Comparison of ENCODE assay signal across 30 cellular contexts in genomic region chr9:27519466-27520465, GRCh38. TPM values are rescaled to one million over a fixed set of nuclear protein-coding genes. Genes with fewer than 3 reads are reported as not detected.
A peak's percentile ranks its signal among the peaks of the same experiment; 100 is the strongest.
DNase-seq lines count a peak whose midpoint lies in the region; ATAC-seq, FAIRE-seq and TF ChIP-seq lines count a peak whose summit lies in the region.
"Had no signal": no experiment of that assay in that cellular context is flagged by ENCODE, and none has a peak within 500 bp of the region (broad histone marks: within the 10 kb centered on the region; RNA-seq: fewer than 3 reads in every experiment).

No MANE protein-coding gene starts in this region.

- FAIRE-seq in keratinocyte (lab: Jason Lieb, UNC): peak; percentile 100
- FAIRE-seq: A204.1 had no signal

- BruUV-seq in PC-9 (replicated peaks; lab: Mats Ljungman, UMichigan): no TSS peak

- H3K27ac ChIP-seq in keratinocyte (ENCODE audit: control insufficient read depth, insufficient read depth, low read length): peak overlapping the region; percentile 97
- H3K27ac ChIP-seq in PC-9: no peak overlapping the region
- H3K27ac ChIP-seq: left ventricle myocardium inferior had no signal

- dilution Hi-C loops in keratinocyte (cut with MboI; ENCODE audit: extremely low pct_ligation_motif_present, low sequenced_read_pairs): no loop called here

- no peak for ATAC-seq in GM21526 (IDR thresholded peaks at IDR 0.05; ENCODE audit: low FRiP score, unreplicated experiment)
- ATAC-seq: naive thymus-derived CD8-positive, alpha-beta T cell; stimulated activated naive CD8-positive, alpha-beta T cell treated with anti-CD3 and anti-CD28 coated beads, Interleukin-15, amount 100 ng/mL, for 72 hours had no signal

- no peaks in the 10 kb centered on the region for H4K20me1 ChIP-seq in keratinocyte (ENCODE audit: control insufficient read depth, extremely low read depth, insufficient read depth, low read length)
- no peaks in the 10 kb centered on the region for H4K20me1 ChIP-seq in PC-9 (ENCODE audit: insufficient read depth)

- H3K79me2 ChIP-seq in keratinocyte (ENCODE audit: control insufficient read depth, insufficient read depth, low read length): peaks cover 71% of the 10 kb centered on the region
- no peaks in the 10 kb centered on the region for H3K79me2 ChIP-seq in PC-9 (ENCODE audit: low read depth)

- no peaks in the 10 kb centered on the region for H3F3A ChIP-seq in PC-9 (ENCODE audit: insufficient read depth, low read depth)

- H3K4me3 ChIP-seq in AG10803 (ENCODE audit: low read length) (no peak overlapping the region), keratinocyte (ENCODE audit: control insufficient read depth in 2 of 3, extremely low read depth in 1 of 3, insufficient read depth in 2 of 3, low read depth in 1 of 3, low read length in 3 of 3) (peak overlapping the region in 2 of 3 experiments; percentile 20 to 56), PC-9 (no peak overlapping the region)
- H3K4me3 ChIP-seq: left ventricle myocardium inferior, skin epidermis had no signal

- DNase-seq in AG10803 (ENCODE audit: low read depth) (peak; percentile 26), HT1080 (ENCODE audit: low read depth) (peak; percentile 42), amniotic epithelial cell (ENCODE audit: low read depth) (peak; percentile 72), keratinocyte (ENCODE audit: low read depth, low spot score) (peak; percentile 90), PC-9 (no peak), H4 (ENCODE audit: low spot score) (no peak), NCI-H2107 treated with DMSO at 0.1 percent for 48 hours (lab: John Stamatoyannopoulos, UW; ENCODE audit: unreplicated experiment) (no peak)
- DNase-seq: activated CD4-positive, alpha-beta memory T cell treated with anti-CD3 and anti-CD28 coated beads, Interleukin-2, amount 10 ng/mL, durations not matched to agents 7 days and 5 days; aorta; central memory CD4-positive, alpha-beta T cell; DMS153; GDM1; HCEC 1CT; hippocampal formation; left ventricle myocardium inferior; midbrain; naive thymus-derived CD8-positive, alpha-beta T cell; NCI-H146; NCI-H510A; NK-92 treated with Interleukin-12 subunit alpha and Interleukin-12 subunit beta, amount 100 ng/mL, for 24 hours; SHP77 treated with DMSO at 0.1 percent for 48 hours; stimulated activated CD8-positive, alpha-beta memory T cell treated with anti-CD3 and anti-CD28 coated beads, Interleukin-4, amount 100 ng/mL, for 48 hours; stimulated activated naive CD8-positive, alpha-beta T cell treated with anti-CD3 and anti-CD28 coated beads, Interleukin-15, amount 100 ng/mL, for 72 hours had no signal

- no peaks in the 10 kb centered on the region for H3K9me1 ChIP-seq in keratinocyte (ENCODE audit: control insufficient read depth, extremely low read depth, insufficient read depth, low read length)

- H3K4me2 ChIP-seq in keratinocyte (ENCODE audit: control insufficient read depth, extremely low read depth, insufficient read depth, low read depth, low read length) (peak overlapping the region; percentile 78), PC-9 (no peak overlapping the region)

- POLR2A ChIA-PET in PC-9 (lab: Charles Lee; ENCODE audit: unreplicated experiment): no interaction called here

- intact Hi-C loops in PC-9 (cut with micrococcal nuclease; ENCODE audit: unreplicated experiment): no loop called here

- H3K36me3 ChIP-seq in keratinocyte (ENCODE audit: control insufficient read depth in 2 of 2, extremely low read depth in 1 of 2, insufficient read depth in 2 of 2, low read length in 2 of 2): no peaks in the 10 kb centered on the region
- H3K36me3 ChIP-seq in PC-9 (ENCODE audit: low read depth): no peaks in the 10 kb centered on the region
- H3K36me3 ChIP-seq: left ventricle myocardium inferior had no signal

- no peak for TF ChIP-seq CTCF in AG10803 (conservative IDR thresholded peaks at IDR 0.05; ENCODE audit: low read length)
- TF ChIP-seq CTCF in keratinocyte (optimal IDR thresholded peaks at IDR 0.05 in 1 of 3, IDR thresholded peaks at IDR 0.05 in 1 of 3, conservative IDR thresholded peaks at IDR 0.05 in 1 of 3; ENCODE audit: extremely low read depth in 1 of 3, insufficient read depth in 2 of 3, low read length in 3 of 3): no peak
- no peak for TF ChIP-seq CTCF in PC-9 (conservative IDR thresholded peaks at IDR 0.05)

- H3K27me3 ChIP-seq in keratinocyte (ENCODE audit: control insufficient read depth, extremely low read depth, insufficient read depth, low read length) (no peaks in the 10 kb centered on the region), PC-9 (ENCODE audit: insufficient read depth, low read depth) (no peaks in the 10 kb centered on the region)

- no peaks in the 10 kb centered on the region for H3K9me3 ChIP-seq in keratinocyte (ENCODE audit: control insufficient read depth, low read depth, low read length)
- H3K9me3 ChIP-seq in PC-9 (ENCODE audit: insufficient read depth, low read depth): no peaks in the 10 kb centered on the region
- H3K9me3 ChIP-seq: left ventricle myocardium inferior had no signal

- H3K9ac ChIP-seq in keratinocyte (ENCODE audit: control insufficient read depth, extremely low read depth, insufficient read depth, low read length): peak overlapping the region; percentile 74

- CTCF ChIA-PET in PC-9 (lab: Charles Lee): no interaction called here

- H2AFZ ChIP-seq in keratinocyte (ENCODE audit: control insufficient read depth, low read length) (no peak overlapping the region), PC-9 (no peak overlapping the region)

- H3K9me2 ChIP-seq in PC-9 (ENCODE audit: insufficient read depth): no peaks in the 10 kb centered on the region

- H3K4me1 ChIP-seq in keratinocyte (ENCODE audit: control insufficient read depth, extremely low read depth, insufficient read depth, low read length) (peaks cover 56% of the 10 kb centered on the region), PC-9 (replicated peaks; ENCODE audit: insufficient read depth) (no peaks in the 10 kb centered on the region)

RNA-seq across cellular contexts. Expression of gene IFNK, which starts 4.3 kb away (rescaled TPM):
- not detected in 2 replicates for total RNA-seq in HT1080 (2014; rRNA removed; shearing (Covaris generic))
- not detected in 2 replicates for polyA plus RNA-seq in HT1080 (2015; cell fraction: cytosol; rRNA removed)
- polyA plus RNA-seq in HT1080 (2015; cell fraction: nucleus; rRNA removed): not detected in 2 replicates
- polyA plus RNA-seq in keratinocyte: 20.6 to 32.7 TPM (median 29.2 TPM) in 3 replicates
- polyA plus RNA-seq in keratinocyte (2011; ENCODE audit: low read depth): 26.2 TPM
- 27.6 and 38.7 TPM in 2 replicates for polyA plus RNA-seq in keratinocyte (2011; cell fraction: cytosol; rRNA removed)
- 19.8 and 29.8 TPM in 2 replicates for polyA plus RNA-seq in keratinocyte (2011; cell fraction: nucleus; rRNA removed)
- polyA plus RNA-seq in keratinocyte (2012; ENCODE audit: low replicate concordance): 6.6 and 40.7 TPM in 2 replicates
- polyA minus RNA-seq in keratinocyte: 1.7 to 6.6 TPM (median 2.7 TPM) in 3 replicates
- polyA minus RNA-seq in keratinocyte (2011; cell fraction: cytosol; rRNA and poly(A)+ RNA removed): 5.9 TPM
- 6.1 and 10.2 TPM in 2 replicates for polyA minus RNA-seq in keratinocyte (2011; cell fraction: nucleus; rRNA and poly(A)+ RNA removed)
- total RNA-seq in PC-9 (2021): not detected in 2 replicates
- not detected in 2 replicates for total RNA-seq in H4 (2014; rRNA removed; shearing (Covaris generic))
- total RNA-seq: activated CD4-positive, alpha-beta memory T cell treated with anti-CD3 and anti-CD28 coated beads, Interleukin-2, amount 10 ng/mL, durations not matched to agents 7 days and 5 days; activated T-helper 2 cell treated with anti-CD3 and anti-CD28 coated beads, Interferon-gamma antibody, Interleukin-2, Interleukin-4, amounts not matched to agents 10 μg/mL and 5 μg/mL and 100 μg/mL, durations not matched to agents 14 hours and 24 hours and 36 hours; aorta; fibroblast of lung; left ventricle myocardium inferior; naive thymus-derived CD8-positive, alpha-beta T cell; omental fat pad had no signal
- polyA plus RNA-seq: aorta; BJ; fibroblast of lung; naive thymus-derived CD8-positive, alpha-beta T cell had no signal

RNA-seq across cellular contexts. Expression of gene MOB3B, which starts 9.8 kb away (rescaled TPM):
- 2.1 and 3.0 TPM in 2 replicates for total RNA-seq in HT1080 (2014; rRNA removed; shearing (Covaris generic))
- polyA plus RNA-seq in HT1080 (2015; cell fraction: cytosol; rRNA removed): 1.7 and 2.1 TPM in 2 replicates
- 0.93 and 1.0 TPM in 2 replicates for polyA plus RNA-seq in HT1080 (2015; cell fraction: nucleus; rRNA removed)
- polyA plus RNA-seq in keratinocyte: 32.6 to 40.8 TPM (median 35.3 TPM) in 3 replicates
- polyA plus RNA-seq in keratinocyte (2011; ENCODE audit: low read depth): 2.1 TPM
- polyA plus RNA-seq in keratinocyte (2011; cell fraction: cytosol; rRNA removed): 30.8 and 45.8 TPM in 2 replicates
- 27.6 and 28.0 TPM in 2 replicates for polyA plus RNA-seq in keratinocyte (2011; cell fraction: nucleus; rRNA removed)
- 3.6 and 27.5 TPM in 2 replicates for polyA plus RNA-seq in keratinocyte (2012; ENCODE audit: low replicate concordance)
- polyA minus RNA-seq in keratinocyte: 36.3 to 54.1 TPM (median 51.3 TPM) in 3 replicates
- 40.1 TPM for polyA minus RNA-seq in keratinocyte (2011; cell fraction: cytosol; rRNA and poly(A)+ RNA removed)
- polyA minus RNA-seq in keratinocyte (2011; cell fraction: nucleus; rRNA and poly(A)+ RNA removed): 25.1 and 43.9 TPM in 2 replicates
- total RNA-seq in PC-9 (2021): 2.7 and 4.4 TPM in 2 replicates
- 0.10 and 0.39 TPM in 2 replicates for total RNA-seq in H4 (2014; rRNA removed; shearing (Covaris generic))

RNA-seq across cellular contexts. Expression of gene C9orf72, which starts 53.5 kb away (rescaled TPM):
- total RNA-seq in HT1080 (2014; rRNA removed; shearing (Covaris generic)): 6.1 and 6.4 TPM in 2 replicates
- polyA plus RNA-seq in HT1080 (2015; cell fraction: cytosol; rRNA removed): 9.0 and 9.6 TPM in 2 replicates
- 20.9 and 22.7 TPM in 2 replicates for polyA plus RNA-seq in HT1080 (2015; cell fraction: nucleus; rRNA removed)
- 2.5 to 7.7 TPM (median 5.4 TPM) in 3 replicates for polyA plus RNA-seq in keratinocyte
- 5.6 TPM for polyA plus RNA-seq in keratinocyte (2011; ENCODE audit: low read depth)
- polyA plus RNA-seq in keratinocyte (2011; cell fraction: cytosol; rRNA removed): 1.8 and 4.3 TPM in 2 replicates
- 6.8 and 8.2 TPM in 2 replicates for polyA plus RNA-seq in keratinocyte (2011; cell fraction: nucleus; rRNA removed)
- polyA plus RNA-seq in keratinocyte (2012; ENCODE audit: low replicate concordance): 2.9 and 10.4 TPM in 2 replicates
- 0.56 to 11.1 TPM (median 7.6 TPM) in 3 replicates for polyA minus RNA-seq in keratinocyte
- polyA minus RNA-seq in keratinocyte (2011; cell fraction: cytosol; rRNA and poly(A)+ RNA removed): 0.96 TPM
- 5.5 and 10.9 TPM in 2 replicates for polyA minus RNA-seq in keratinocyte (2011; cell fraction: nucleus; rRNA and poly(A)+ RNA removed)
- total RNA-seq in PC-9 (2021): 4.4 and 4.9 TPM in 2 replicates
- 6.4 and 8.8 TPM in 2 replicates for total RNA-seq in H4 (2014; rRNA removed; shearing (Covaris generic))

Comparison
In these comparisons a context has a peak if more than half of its experiments do, and no peak if none do; other contexts are left out.
1. DNase-seq: peak in AG10803 (single experiment), HT1080 (single experiment), amniotic epithelial cell (single experiment) and keratinocyte (single experiment); none in PC-9 (0 of 2), H4 (single experiment) and NCI-H2107 treated with DMSO at 0.1 percent for 48 hours (single experiment).
2. H3K4me3 ChIP-seq: peak in keratinocyte (2 of 3); none in AG10803 (single experiment) and PC-9 (single experiment).